ENCODE assay signal across 9 cellular contexts in genomic region chr7:73423519-73424485, GRCh38. TPM values are rescaled to one million over a fixed set of nuclear protein-coding genes. Genes with fewer than 3 reads are reported as not detected.
DNase-seq lines count a peak whose midpoint lies in the region; ATAC-seq and TF ChIP-seq lines count a peak whose summit lies in the region.
"Had no signal": no experiment of that assay in that cellular context is flagged by ENCODE, and none has a peak within 500 bp of the region (broad histone marks: within the 10 kb centered on the region; RNA-seq: fewer than 3 reads in every experiment).

No MANE protein-coding gene starts in this region.

- H3K9ac ChIP-seq in GM23248 = peak overlapping the region; percentile 66
- no peak overlapping the region for H3K9ac ChIP-seq in mammary epithelial cell (ENCODE audit: insufficient read depth, low read length)
- peak overlapping the region in 3 of 5 donors; percentile 8 to 74 (median 20) for H3K9ac ChIP-seq in subcutaneous abdominal adipose tissue (ENCODE audit: low read length in 5 of 5)

- H3K4me1 ChIP-seq in GM23248 (ENCODE audit: insufficient read depth) = no peaks in the 10 kb centered on the region
- no peaks in the 10 kb centered on the region for H3K4me1 ChIP-seq in mammary epithelial cell (ENCODE audit: insufficient read depth, low read length)
- H3K4me1 ChIP-seq in left lung = peaks cover 0 to 5% of the 10 kb centered on the region in 2 donors
- H3K4me1 ChIP-seq in subcutaneous abdominal adipose tissue (ENCODE audit: control insufficient read depth in 5 of 5, insufficient read depth in 5 of 5, low read length in 5 of 5) = peaks cover 0 to 14% (median 12%) of the 10 kb centered on the region in 5 donors

- H3K36me3 ChIP-seq in GM23248 (ENCODE audit: low read depth) (no peaks in the 10 kb centered on the region), mammary epithelial cell (ENCODE audit: insufficient read depth, low read length) (no peaks in the 10 kb centered on the region), left lung (no peaks in the 10 kb centered on the region), subcutaneous abdominal adipose tissue (ENCODE audit: control insufficient read depth in 5 of 5, insufficient read depth in 5 of 5, low read length in 5 of 5) (no peaks in the 10 kb centered on the region)

- H3F3A ChIP-seq in GM23248 (ENCODE audit: insufficient read depth) = no peaks in the 10 kb centered on the region

- H3K27me3 Mint-ChIP-seq in activated naive CD8-positive, alpha-beta T cell treated with anti-CD3 and anti-CD28 coated beads, Interleukin-2, amount 50 U/mL, for 24 hours = peaks cover 7% of the 10 kb centered on the region
- peaks cover 5% of the 10 kb centered on the region for H3K27me3 Mint-ChIP-seq in activated CD4-positive, alpha-beta T cell treated with anti-CD3 and anti-CD28 coated beads, Interleukin-2, amount 10 ng/mL, durations not matched to agents 24 days and 14 days

- no peak overlapping the region for H3K4me3 Mint-ChIP-seq in activated naive CD8-positive, alpha-beta T cell treated with anti-CD3 and anti-CD28 coated beads, Interleukin-2, amount 50 U/mL, for 24 hours
- H3K4me3 Mint-ChIP-seq in activated CD4-positive, alpha-beta T cell treated with anti-CD3 and anti-CD28 coated beads, Interleukin-2, amount 10 ng/mL, durations not matched to agents 24 days and 14 days = no peak overlapping the region

- H3K27ac ChIP-seq in GM23248 (no peak overlapping the region), mammary epithelial cell (ENCODE audit: insufficient read depth, low read depth, low read length) (no peak overlapping the region), left lung (no peak overlapping the region), subcutaneous abdominal adipose tissue (ENCODE audit: low read depth, low read length) (no peak overlapping the region)

- TF ChIP-seq CTCF in mammary epithelial cell (conservative IDR thresholded peaks at IDR 0.05 in 1 of 2, IDR thresholded peaks at IDR 0.05 in 1 of 2; ENCODE audit: extremely low read depth in 1 of 2, insufficient read depth in 1 of 2, low read depth in 1 of 2, low read length in 2 of 2) = no peak
- no peak for TF ChIP-seq CTCF in left lung (IDR thresholded peaks at IDR 0.05)

- WGBS in GM23248 (ENCODE audit: low coverage in 1 of 2, low lambda C conversion rate in 2 of 2, missing lambda C conversion rate in 2 of 2), 2 experiments = 20 to 23% methylated on average over 47 to 52 of the region's 52 CpGs
- 25% methylated on average over 37 of the region's 52 CpGs for WGBS in mammary epithelial cell (ENCODE audit: low coverage, missing lambda C conversion rate)

- CTCF ChIA-PET in mammary epithelial cell (lab: Charles Lee; ENCODE audit: low non-redundant PET) = no interaction called here

- no TSS peak for BruUV-seq in mammary epithelial cell (replicated peaks; lab: Mats Ljungman, UMichigan)

- in situ Hi-C loops in GM23248 (cut with MboI) = no loop called here
- in situ Hi-C loops in mammary epithelial cell (cut with MboI; ENCODE audit: low sequenced_read_pairs in 2 of 2) = no loop called here

- H3K9me2 ChIP-seq in GM23248 (ENCODE audit: insufficient read depth) = no peaks in the 10 kb centered on the region

- dilution Hi-C loops in mammary epithelial cell (cut with HindIII; ENCODE audit: low sequenced_read_pairs) = no loop called here

- H3K27me3 ChIP-seq in GM23248 (replicated peaks; ENCODE audit: insufficient read depth) = no peaks in the 10 kb centered on the region
- H3K27me3 ChIP-seq in mammary epithelial cell (ENCODE audit: insufficient read depth, low read length) = no peaks in the 10 kb centered on the region
- peaks cover 0 to 27% of the 10 kb centered on the region in 2 donors for H3K27me3 ChIP-seq in left lung
- no peaks in the 10 kb centered on the region for H3K27me3 ChIP-seq in subcutaneous abdominal adipose tissue (ENCODE audit: control insufficient read depth in 5 of 5, insufficient read depth in 4 of 5, low read length in 5 of 5)

- peak; percentile 80 for ATAC-seq in left lung
- no peak for ATAC-seq in GM19467 (IDR thresholded peaks at IDR 0.05; ENCODE audit: unreplicated experiment)
- ATAC-seq in activated naive CD8-positive, alpha-beta T cell treated with anti-CD3 and anti-CD28 coated beads, Interleukin-2, amount 50 U/mL, for 24 hours = no peak

- no peaks in the 10 kb centered on the region for H3K9me3 Mint-ChIP-seq in activated naive CD8-positive, alpha-beta T cell treated with anti-CD3 and anti-CD28 coated beads, Interleukin-2, amount 50 U/mL, for 24 hours
- H3K9me3 Mint-ChIP-seq in activated CD4-positive, alpha-beta T cell treated with anti-CD3 and anti-CD28 coated beads, Interleukin-2, amount 10 ng/mL, durations not matched to agents 24 days and 14 days = no peaks in the 10 kb centered on the region

- H3K4me3 ChIP-seq in GM23248 (peak overlapping the region; percentile 55), mammary epithelial cell (replicated peaks in 1 of 3; ENCODE audit: insufficient read depth in 1 of 3, low read depth in 2 of 3, low read length in 3 of 3) (no peak overlapping the region), left lung (peak overlapping the region in 1 of 2 donors; percentile 17), subcutaneous abdominal adipose tissue (ENCODE audit: low read depth in 1 of 5, low read length in 5 of 5) (peak overlapping the region in 4 of 5 donors; percentile 36 to 55 (median 47))

- H3K79me2 ChIP-seq in GM23248 (ENCODE audit: insufficient read depth) = no peaks in the 10 kb centered on the region
- H3K79me2 ChIP-seq in mammary epithelial cell (ENCODE audit: insufficient read depth, low read length) = no peaks in the 10 kb centered on the region

- intact Hi-C loops in mammary epithelial cell (cut with micrococcal nuclease) = no loop called here
- intact Hi-C loops in left lung (cut with DNase I) = no loop called here
- intact Hi-C loops in activated CD4-positive, alpha-beta T cell treated with anti-CD3 and anti-CD28 coated beads, Interleukin-2, amount 10 ng/mL, durations not matched to agents 24 days and 14 days (cut with micrococcal nuclease) = no loop called here

- H3K27ac Mint-ChIP-seq in activated naive CD8-positive, alpha-beta T cell treated with anti-CD3 and anti-CD28 coated beads, Interleukin-2, amount 50 U/mL, for 24 hours = no peak overlapping the region
- H3K27ac Mint-ChIP-seq in activated CD4-positive, alpha-beta T cell treated with anti-CD3 and anti-CD28 coated beads, Interleukin-2, amount 10 ng/mL, durations not matched to agents 24 days and 14 days = no peak overlapping the region

- H2AFZ ChIP-seq in GM23248 (peak overlapping the region; percentile 83), mammary epithelial cell (ENCODE audit: low read depth, low read length) (peak overlapping the region; percentile 62)

- H3K4me2 ChIP-seq in GM23248 (ENCODE audit: unreplicated experiment) (peak overlapping the region; percentile 89), mammary epithelial cell (ENCODE audit: insufficient read depth, low read depth, low read length) (peak overlapping the region; percentile 34)

- DNase-seq in GM23248 = peak; percentile 59
- no peak for DNase-seq in mammary epithelial cell
- DNase-seq in left lung = no peak
- no peak for DNase-seq in effector CD4-positive, alpha-beta T cell
- DNase-seq in activated naive CD8-positive, alpha-beta T cell treated with anti-CD3 and anti-CD28 coated beads, Interleukin-2, amount 50 U/mL, for 24 hours = no peak
- DNase-seq in activated CD4-positive, alpha-beta T cell treated with anti-CD3 and anti-CD28 coated beads, Interleukin-2, amount 10 ng/mL, durations not matched to agents 24 days and 14 days = no peak
- DNase-seq: NCI-H82 had no signal

- H3K4me1 Mint-ChIP-seq in activated naive CD8-positive, alpha-beta T cell treated with anti-CD3 and anti-CD28 coated beads, Interleukin-2, amount 50 U/mL, for 24 hours = no peaks in the 10 kb centered on the region
- peaks cover 5% of the 10 kb centered on the region for H3K4me1 Mint-ChIP-seq in activated CD4-positive, alpha-beta T cell treated with anti-CD3 and anti-CD28 coated beads, Interleukin-2, amount 10 ng/mL, durations not matched to agents 24 days and 14 days

- H4K20me1 ChIP-seq in GM23248 (ENCODE audit: insufficient read depth) (no peaks in the 10 kb centered on the region), mammary epithelial cell (ENCODE audit: insufficient read depth, low read length) (no peaks in the 10 kb centered on the region)

- no peaks in the 10 kb centered on the region for H3K36me3 Mint-ChIP-seq in activated naive CD8-positive, alpha-beta T cell treated with anti-CD3 and anti-CD28 coated beads, Interleukin-2, amount 50 U/mL, for 24 hours (ENCODE audit: low read depth)
- H3K36me3 Mint-ChIP-seq in activated CD4-positive, alpha-beta T cell treated with anti-CD3 and anti-CD28 coated beads, Interleukin-2, amount 10 ng/mL, durations not matched to agents 24 days and 14 days (ENCODE audit: low read depth) = no peaks in the 10 kb centered on the region

- no peaks in the 10 kb centered on the region for H3K9me3 ChIP-seq in GM23248 (ENCODE audit: low read depth)
- H3K9me3 ChIP-seq in mammary epithelial cell (replicated peaks; ENCODE audit: insufficient read depth, low read length) = no peaks in the 10 kb centered on the region
- H3K9me3 ChIP-seq in left lung = no peaks in the 10 kb centered on the region
- H3K9me3 ChIP-seq in subcutaneous abdominal adipose tissue (ENCODE audit: control insufficient read depth in 5 of 5, low read length in 5 of 5) = no peaks in the 10 kb centered on the region

RNA-seq across cellular contexts. Expression of gene FZD9, which starts 9.8 kb away (rescaled TPM):
- 0.32 TPM in 1 of 2 replicates, not detected in the other for total RNA-seq in GM23248 (2014; rRNA removed; shearing (Covaris generic))
- polyA plus RNA-seq in GM23248 (2016; fragmentation: Nextera tagmentation; extraction: Ambion mirVana) (0.13 and 0.38 TPM in 2 replicates), mammary epithelial cell (0.20 TPM)
- total RNA-seq in mammary epithelial cell (under 1 TPM; 0.33 to 0.71 TPM), left lung (under 1 TPM; 0.41 to 0.55 TPM)
- polyA minus RNA-seq in mammary epithelial cell = not detected
- 0.50 and 0.75 TPM in 2 replicates for total RNA-seq in activated CD4-positive, alpha-beta T cell treated with anti-CD3 and anti-CD28 coated beads, Interleukin-2, amount 10 ng/mL, durations not matched to agents 24 days and 14 days

Comparison
In these comparisons a context has a peak if more than half of its experiments do, and no peak if none do; other contexts are left out.
1. H3K4me3 ChIP-seq: peak in GM23248 (single experiment) and subcutaneous abdominal adipose tissue (4 of 5); none in mammary epithelial cell (0 of 3).